Comparison of ENCODE assay signal across 19 cellular contexts in the genomic region with DNA sequence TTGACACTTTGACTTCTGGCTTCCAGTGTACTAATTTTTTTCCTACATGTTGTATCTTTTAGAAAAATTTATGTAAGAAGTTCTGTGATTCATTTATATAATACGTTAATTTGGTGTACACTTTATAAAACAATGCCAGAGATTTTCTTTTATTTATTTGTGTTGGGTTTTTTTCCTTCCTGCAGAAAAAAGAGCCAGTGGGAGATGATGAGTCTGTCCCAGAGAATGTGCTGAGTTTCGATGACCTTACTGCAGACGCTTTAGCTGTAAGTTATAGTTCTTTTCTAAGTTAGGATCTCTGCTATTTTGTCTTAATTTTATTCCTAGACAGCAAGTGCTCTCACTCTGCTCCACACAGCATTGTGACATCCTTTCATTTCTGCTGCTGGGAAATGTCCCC. TPM values are rescaled to one million over a fixed set of nuclear protein-coding genes. Genes with fewer than 3 reads are reported as not detected.
DNase-seq lines count a peak whose midpoint lies in the region; ATAC-seq and TF ChIP-seq lines count a peak whose summit lies in the region.
"Had no signal": no experiment of that assay in that cellular context is flagged by ENCODE, and none has a peak within 500 bp of the region (broad histone marks: within the 10 kb centered on the region; RNA-seq: fewer than 3 reads in every experiment).

No MANE protein-coding gene starts in this region.

- H3K79me1 ChIP-seq in neuronal stem cell (ENCODE audit: low read depth, low read length): no peaks in the 10 kb centered on the region

- H3K4me1 Mint-ChIP-seq in activated CD8-positive, alpha-beta memory T cell treated with anti-CD3 and anti-CD28 coated beads, Interleukin-2, amount 10 ng/mL, durations not matched to agents 7 days and 5 days: peaks cover 8% of the 10 kb centered on the region
- H3K4me1 Mint-ChIP-seq in endodermal cell (peaks cover 24% of the 10 kb centered on the region), immature natural killer cell (peaks cover 9 to 27% of the 10 kb centered on the region in 2 donors)

- H3K18ac ChIP-seq in neuronal stem cell (ENCODE audit: low read length): no peak overlapping the region

- H3K27ac ChIP-seq in endodermal cell (ENCODE audit: low read depth, low read length) (peak overlapping the region; percentile 25), neuronal stem cell (replicated peaks; ENCODE audit: low read length) (peak overlapping the region; percentile 24)
- H3K27ac ChIP-seq: 22Rv1; BLaER1 treated with 17β-estradiol and CSF1 and Interleukin-3, amounts not matched to agents 10 nM and 100 nM had no signal

- H3K4ac ChIP-seq in neuronal stem cell (ENCODE audit: low read length): no peak overlapping the region

- ATAC-seq in activated CD8-positive, alpha-beta memory T cell treated with anti-CD3 and anti-CD28 coated beads, Interleukin-2, amount 10 ng/mL, durations not matched to agents 7 days and 5 days: no peak

- H2BK12ac ChIP-seq in neuronal stem cell (ENCODE audit: low read length): no peak overlapping the region

- no peak overlapping the region for H2AK5ac ChIP-seq in neuronal stem cell (ENCODE audit: low read depth, low read length)

- H3K27me3 ChIP-seq in adipocyte (replicated peaks; ENCODE audit: control insufficient read depth, insufficient read depth, low read length) (no peaks in the 10 kb centered on the region), endodermal cell (ENCODE audit: control insufficient read depth, insufficient read depth, low read length, poor library complexity, severe bottlenecking) (no peaks in the 10 kb centered on the region), neuronal stem cell (ENCODE audit: control insufficient read depth in 3 of 3, insufficient read depth in 3 of 3, low read depth in 1 of 3, low read length in 3 of 3) (no peaks in the 10 kb centered on the region)
- H3K27me3 ChIP-seq: BLaER1 treated with 17β-estradiol and CSF1 and Interleukin-3, amounts not matched to agents 10 nM and 100 nM had no signal

- H3K23ac ChIP-seq in neuronal stem cell (ENCODE audit: low read depth, low read length, poor library complexity): no peak overlapping the region

- H3K36me3 ChIP-seq in adipocyte (ENCODE audit: control insufficient read depth, insufficient read depth, low read length, severe bottlenecking) (peaks cover 86% of the 10 kb centered on the region), endodermal cell (ENCODE audit: control insufficient read depth, insufficient read depth, low read length) (peaks cover 66% of the 10 kb centered on the region), neuronal stem cell (replicated peaks in 1 of 2; ENCODE audit: control insufficient read depth in 2 of 2, insufficient read depth in 2 of 2, low read length in 2 of 2) (peaks cover 9 to 81% of the 10 kb centered on the region in 2 donors)

- H4K91ac ChIP-seq in neuronal stem cell (ENCODE audit: low read depth, low read length, poor library complexity): no peak overlapping the region

- no peak overlapping the region for H2BK5ac ChIP-seq in neuronal stem cell (ENCODE audit: low read length)

- no peak overlapping the region for H3K4me3 ChIP-seq in adipocyte (ENCODE audit: low read length)
- no peak overlapping the region for H3K4me3 ChIP-seq in endodermal cell (ENCODE audit: low read length)
- H3K4me3 ChIP-seq in neuronal stem cell (ENCODE audit: low read length in 2 of 2): no peak overlapping the region
- H3K4me3 ChIP-seq: BLaER1 treated with 17β-estradiol and CSF1 and Interleukin-3, amounts not matched to agents 10 nM and 100 nM; HAP-1 had no signal

- no peak overlapping the region for H3K4me2 ChIP-seq in neuronal stem cell (ENCODE audit: insufficient read depth, low read length, poor library complexity, severe bottlenecking)
- H3K4me2 ChIP-seq: BLaER1 treated with 17β-estradiol and CSF1 and Interleukin-3, amounts not matched to agents 10 nM and 100 nM had no signal

- H3K9me3 Mint-ChIP-seq in activated CD8-positive, alpha-beta memory T cell treated with anti-CD3 and anti-CD28 coated beads, Interleukin-2, amount 10 ng/mL, durations not matched to agents 7 days and 5 days (ENCODE audit: low read depth): no peaks in the 10 kb centered on the region
- H3K9me3 Mint-ChIP-seq in endodermal cell (no peaks in the 10 kb centered on the region), immature natural killer cell (no peaks in the 10 kb centered on the region)

- no peak for DNase-seq in activated CD8-positive, alpha-beta memory T cell treated with anti-CD3 and anti-CD28 coated beads, Interleukin-2, amount 10 ng/mL, durations not matched to agents 7 days and 5 days
- DNase-seq in activated CD8-positive, alpha-beta memory T cell treated with anti-CD3 and anti-CD28 coated beads, Interleukin-2, amount 50 U/mL, for 4 hours: no peak
- DNase-seq in adipocyte (ENCODE audit: low read depth) (peak; percentile 62), endodermal cell (no peak), neuronal stem cell (ENCODE audit: low spot score) (no peak), GM19238 (ENCODE audit: insufficient read length, low spot score) (no peak), NCI-H2196 (lab: John Stamatoyannopoulos, UW; ENCODE audit: unreplicated experiment) (no peak), immature natural killer cell (no peak)
- DNase-seq: DND-41, GF-D8, MV-4-11, NCI-H1436, NCI-H2029, NCI-H2171 treated with DMSO at 0.1 percent for 48 hours, NCI-H510A treated with DMSO at 0.1 percent for 48 hours, NCI-H82 had no signal

- H3K14ac ChIP-seq in neuronal stem cell (ENCODE audit: low read length): no peak overlapping the region

- no peak for TF ChIP-seq CTCF in endodermal cell (conservative IDR thresholded peaks at IDR 0.05)

- no peak overlapping the region for H2BK120ac ChIP-seq in neuronal stem cell (ENCODE audit: low read depth, low read length)

- WGBS in endodermal cell (ENCODE audit: insufficient coverage in 1 of 2, insufficient read length in 1 of 2), 2 experiments: 89 to 92% methylated on average over 2 to 3 of the region's 3 CpGs
- no CpG with 5 or more reads among the region's 3 CpGs for WGBS in neuronal stem cell (ENCODE audit: extremely low coverage in 2 of 2, insufficient read length in 2 of 2, insufficient replicate concordance in 1 of 2), 2 donors

- H3K9ac ChIP-seq in adipocyte (ENCODE audit: low read length): no peak overlapping the region
- no peak overlapping the region for H3K9ac ChIP-seq in endodermal cell (ENCODE audit: extremely low read depth, low read length, poor library complexity, severe bottlenecking)
- H3K9ac ChIP-seq in neuronal stem cell (ENCODE audit: low read depth, low read length, poor library complexity): no peak overlapping the region
- H3K9ac ChIP-seq: BLaER1 treated with 17β-estradiol and CSF1 and Interleukin-3, amounts not matched to agents 10 nM and 100 nM had no signal

- no peaks in the 10 kb centered on the region for H3K27me3 Mint-ChIP-seq in activated CD8-positive, alpha-beta memory T cell treated with anti-CD3 and anti-CD28 coated beads, Interleukin-2, amount 10 ng/mL, durations not matched to agents 7 days and 5 days
- no peaks in the 10 kb centered on the region for H3K27me3 Mint-ChIP-seq in endodermal cell (ENCODE audit: insufficient read depth)
- H3K27me3 Mint-ChIP-seq in immature natural killer cell (ENCODE audit: low read depth in 3 of 3): peaks cover 0 to 2% (median 0%) of the 10 kb centered on the region in 3 donors

- no peak overlapping the region for H2BK15ac ChIP-seq in neuronal stem cell (ENCODE audit: low read length)

- peaks cover 57% of the 10 kb centered on the region for H3K36me3 Mint-ChIP-seq in activated CD8-positive, alpha-beta memory T cell treated with anti-CD3 and anti-CD28 coated beads, Interleukin-2, amount 10 ng/mL, durations not matched to agents 7 days and 5 days
- H3K36me3 Mint-ChIP-seq in endodermal cell (ENCODE audit: low read depth) (peaks cover 46% of the 10 kb centered on the region), immature natural killer cell (peaks cover 16 to 34% (median 34%) of the 10 kb centered on the region in 3 donors)

- no peaks in the 10 kb centered on the region for H3K9me3 ChIP-seq in adipocyte (ENCODE audit: control insufficient read depth, low read length)
- H3K9me3 ChIP-seq in endodermal cell (ENCODE audit: control insufficient read depth, low read length): no peaks in the 10 kb centered on the region
- peaks cover 0 to 10% of the 10 kb centered on the region in 2 donors for H3K9me3 ChIP-seq in neuronal stem cell (replicated peaks in 1 of 2; ENCODE audit: control insufficient read depth in 2 of 2, insufficient read depth in 1 of 2, low read depth in 1 of 2, low read length in 2 of 2)
- H3K9me3 ChIP-seq: BLaER1 treated with 17β-estradiol and CSF1 and Interleukin-3, amounts not matched to agents 10 nM and 100 nM; HAP-1 had no signal

- H2AFZ ChIP-seq in neuronal stem cell (ENCODE audit: low read length): no peak overlapping the region

- peak overlapping the region; percentile 11 for H3K27ac Mint-ChIP-seq in activated CD8-positive, alpha-beta memory T cell treated with anti-CD3 and anti-CD28 coated beads, Interleukin-2, amount 10 ng/mL, durations not matched to agents 7 days and 5 days
- H3K27ac Mint-ChIP-seq in endodermal cell (no peak overlapping the region), immature natural killer cell (no peak overlapping the region)

- no peak overlapping the region for H3K4me3 Mint-ChIP-seq in activated CD8-positive, alpha-beta memory T cell treated with anti-CD3 and anti-CD28 coated beads, Interleukin-2, amount 10 ng/mL, durations not matched to agents 7 days and 5 days
- H3K4me3 Mint-ChIP-seq in endodermal cell: no peak overlapping the region
- no peak overlapping the region for H3K4me3 Mint-ChIP-seq in immature natural killer cell

- no peak overlapping the region for H4K8ac ChIP-seq in neuronal stem cell (ENCODE audit: low read depth, low read length)

- CTCF ChIA-PET in activated CD8-positive, alpha-beta memory T cell treated with anti-CD3 and anti-CD28 coated beads, Interleukin-2, amount 10 ng/mL, durations not matched to agents 7 days and 5 days (lab: Charles Lee): interaction anchor here (0.9 to 1.0 kb wide), 2 partner anchors 10 to 11 kb away, joined by 3 to 4 read pairs; no protein-coding TSS in a partner anchor

- H3K4me1 ChIP-seq in adipocyte (ENCODE audit: control insufficient read depth, insufficient read depth, low read length): peaks cover 8% of the 10 kb centered on the region
- peaks cover 4% of the 10 kb centered on the region for H3K4me1 ChIP-seq in endodermal cell (ENCODE audit: control insufficient read depth, insufficient read depth, low read length)
- H3K4me1 ChIP-seq in neuronal stem cell (ENCODE audit: control insufficient read depth in 2 of 2, insufficient read depth in 1 of 2, low read depth in 1 of 2, low read length in 2 of 2): peaks cover 25 to 35% of the 10 kb centered on the region in 2 donors
- H3K4me1 ChIP-seq: BLaER1 treated with 17β-estradiol and CSF1 and Interleukin-3, amounts not matched to agents 10 nM and 100 nM had no signal

RNA-seq across cellular contexts. Expression of a gene that starts 14.4 kb away (rescaled TPM):
- total RNA-seq in activated CD8-positive, alpha-beta memory T cell treated with anti-CD3 and anti-CD28 coated beads, Interleukin-2, amount 10 ng/mL, durations not matched to agents 7 days and 5 days: 100 to 1,000 TPM; 148 to 194 TPM
- total RNA-seq in endodermal cell: 100 to 1,000 TPM; 100 to 101 TPM
- 159 TPM for polyA plus RNA-seq in endodermal cell (2013, experiment 1 of 2)
- polyA plus RNA-seq in endodermal cell (2013, experiment 2 of 2): 128 TPM
- 110 TPM for polyA plus RNA-seq in neuronal stem cell (2013, experiment 1 of 2)
- 109 TPM for polyA plus RNA-seq in neuronal stem cell (2013, experiment 2 of 2)
- polyA plus RNA-seq in immature natural killer cell: 100 to 1,000 TPM; 123 to 205 (median 149) TPM

RNA-seq across cellular contexts. Expression of a gene that starts 21.2 kb away (rescaled TPM):
- total RNA-seq in activated CD8-positive, alpha-beta memory T cell treated with anti-CD3 and anti-CD28 coated beads, Interleukin-2, amount 10 ng/mL, durations not matched to agents 7 days and 5 days: 1 to 10 TPM; 3.3 to 4.0 TPM
- 10 to 100 TPM; 16.1 to 20.2 TPM for total RNA-seq in endodermal cell
- 72.5 TPM for polyA plus RNA-seq in endodermal cell (2013, experiment 1 of 2)
- 63.1 TPM for polyA plus RNA-seq in endodermal cell (2013, experiment 2 of 2)
- 40.0 TPM for polyA plus RNA-seq in neuronal stem cell (2013, experiment 1 of 2)
- polyA plus RNA-seq in neuronal stem cell (2013, experiment 2 of 2): 41.0 TPM
- under 1 TPM in 2 of 3 donors, not detected in 1; 0.17 to 0.77 TPM for polyA plus RNA-seq in immature natural killer cell

RNA-seq across cellular contexts. Expression of a gene that starts 54.8 kb away (rescaled TPM):
- total RNA-seq in activated CD8-positive, alpha-beta memory T cell treated with anti-CD3 and anti-CD28 coated beads, Interleukin-2, amount 10 ng/mL, durations not matched to agents 7 days and 5 days: 10 to 100 TPM; 19.6 to 36.1 TPM
- total RNA-seq in endodermal cell: 10 to 100 TPM; 38.5 to 72.7 TPM
- 91.5 TPM for polyA plus RNA-seq in endodermal cell (2013, experiment 1 of 2)
- polyA plus RNA-seq in endodermal cell (2013, experiment 2 of 2): 92.2 TPM
- polyA plus RNA-seq in neuronal stem cell (2013, experiment 1 of 2): 118 TPM
- 115 TPM for polyA plus RNA-seq in neuronal stem cell (2013, experiment 2 of 2)
- polyA plus RNA-seq in immature natural killer cell: under 1 TPM in 2 of 3 donors, not detected in 1; 0.69 to 0.87 TPM
